Comparison of ENCODE assay signal across 7 cellular contexts in the genomic region with DNA sequence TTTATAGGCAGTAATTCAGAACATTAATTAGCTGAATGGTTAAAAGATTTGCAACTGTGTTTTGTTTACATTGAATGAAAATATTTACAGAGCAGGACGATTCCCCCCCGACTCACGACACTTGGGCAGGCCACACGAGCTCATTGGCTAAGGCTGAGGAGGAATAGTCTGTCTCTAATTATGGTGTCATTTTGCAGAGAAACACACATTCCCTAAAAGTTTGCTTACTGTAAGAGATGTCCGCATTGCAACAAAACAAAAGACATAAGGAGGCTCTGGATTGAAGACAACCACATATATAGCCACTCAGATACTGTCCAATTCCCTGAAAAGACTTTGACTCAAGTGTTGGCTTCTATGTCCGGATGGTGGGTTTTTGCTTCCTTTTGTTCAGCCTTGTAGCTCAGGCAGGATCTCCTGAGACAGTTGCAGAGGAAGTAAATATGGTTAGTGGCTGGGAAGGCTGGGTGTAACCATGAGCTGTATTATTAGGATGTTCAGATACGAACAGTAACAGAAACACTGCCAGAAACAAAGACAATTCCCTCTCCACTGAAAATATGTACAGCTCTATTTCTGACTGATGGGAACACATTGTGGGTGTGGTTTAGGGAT.
DNase-seq lines count a peak whose midpoint lies in the region; ATAC-seq and TF ChIP-seq lines count a peak whose summit lies in the region.

No MANE protein-coding gene starts in this region.

- H2BK120ac ChIP-seq in IMR-90 (ENCODE audit: low read depth, low read length), result peak overlapping the region; percentile 28

- H3K14ac ChIP-seq in IMR-90 (replicated peaks; ENCODE audit: low read depth, low read length), result peak overlapping the region; percentile 1; the same call in 1 of the 2 replicates

- peak overlapping the region; percentile 12; the same call in 1 of the 2 replicates for H2AK5ac ChIP-seq in IMR-90 (ENCODE audit: low read depth, low read length)

- no peak for TF ChIP-seq RAD21 in IMR-90 (IDR thresholded peaks at IDR 0.05; ENCODE audit: low read length)

- H3K56ac ChIP-seq in IMR-90 (ENCODE audit: extremely low read depth, insufficient read depth, low read length), result peak overlapping the region; percentile 2; the same call in 1 of the 2 replicates

- H2BK20ac ChIP-seq in IMR-90 (ENCODE audit: low read depth, low read length), result peak overlapping the region; percentile 23

- H3K27me3 ChIP-seq in IMR-90 (ENCODE audit: control insufficient read depth, insufficient read depth, low read length) (no peaks in the 10 kb centered on the region), right cardiac atrium (ENCODE audit: control insufficient read depth, insufficient read depth) (no peaks in the 10 kb centered on the region), stomach smooth muscle (ENCODE audit: control insufficient read depth in 1 of 2, insufficient read depth in 2 of 2, low read length in 2 of 2) (no peaks in the 10 kb centered on the region)

- BruUV-seq in IMR-90 (replicated peaks; lab: Mats Ljungman, UMichigan), result no TSS peak

- in situ Hi-C loops in IMR-90 (cut with MboI; ENCODE audit: low sequenced_read_pairs), result no loop called here

- H3K36me3 ChIP-seq in IMR-90 (ENCODE audit: control insufficient read depth, insufficient read depth, low read length) (no peaks in the 10 kb centered on the region), stomach smooth muscle (ENCODE audit: control insufficient read depth in 2 of 2, insufficient read depth in 2 of 2, low read length in 2 of 2) (no peaks in the 10 kb centered on the region)

- H2AK9ac ChIP-seq in IMR-90 (replicated peaks; ENCODE audit: low read depth, low read length, poor library complexity), result no peak overlapping the region

- CTCF ChIA-PET in IMR-90 (lab: Yijun Ruan, JAX), result interaction anchor here (1.1 to 1.5 kb wide), 2 partner anchors 17 to 38 kb away, joined by 3 to 4 read pairs; no protein-coding TSS in a partner anchor
- CTCF ChIA-PET in activated CD4-positive, alpha-beta memory T cell treated with anti-CD3 and anti-CD28 coated beads, Interleukin-2, amount 10 ng/mL, durations not matched to agents 7 days and 5 days (lab: Charles Lee), result interaction anchor here (0.6 to 3.0 kb wide), 5 partner anchors 22 to 294 kb away, joined by 3 to 14 read pairs (median 5); no protein-coding TSS in a partner anchor

- no peaks in the 10 kb centered on the region for H3K9me3 Mint-ChIP-seq in activated CD4-positive, alpha-beta memory T cell treated with anti-CD3 and anti-CD28 coated beads, Interleukin-2, amount 10 ng/mL, durations not matched to agents 7 days and 5 days

- peaks cover 48 to 86% of the 10 kb centered on the region in 2 experiments for H3K79me1 ChIP-seq in IMR-90 (ENCODE audit: low read depth in 1 of 2, low read length in 2 of 2)

- dilution Hi-C loops in IMR-90 (cut with HindIII; ENCODE audit: low sequenced_read_pairs, unreplicated experiment), result no loop called here

- peak overlapping the region in 1 of 2 experiments; percentile 17; a peak in 1 of 4 replicates for H4K8ac ChIP-seq in IMR-90 (ENCODE audit: low read depth in 2 of 2, low read length in 2 of 2)

- peak overlapping the region; percentile 9; the same call in 1 of the 2 replicates for H4K91ac ChIP-seq in IMR-90 (ENCODE audit: insufficient read depth, low read depth, low read length)

- no CpG with 5 or more reads among the region's 7 CpGs for WGBS in IMR-90 (ENCODE audit: extremely low coverage in 2 of 2, insufficient read length in 1 of 2), 2 experiments
- 18% methylated on average over 7 of the region's 7 CpGs for WGBS in right cardiac atrium

- POLR2A ChIA-PET in IMR-90 (lab: Charles Lee; ENCODE audit: unreplicated experiment), result no interaction called here
- POLR2A ChIA-PET in activated CD4-positive, alpha-beta memory T cell treated with anti-CD3 and anti-CD28 coated beads, Interleukin-2, amount 10 ng/mL, durations not matched to agents 7 days and 5 days (lab: Charles Lee), result interaction anchor here (0.8 to 5.0 kb wide), 10 partner anchors 23 to 211 kb away, joined by 3 to 69 read pairs (median 12); no protein-coding TSS in a partner anchor

- peak overlapping the region; percentile 58; the same call in 1 of the 2 replicates for H3K27ac ChIP-seq in IMR-90 (ENCODE audit: insufficient read depth, low read length)
- H3K27ac ChIP-seq in right cardiac atrium (ENCODE audit: low read length), result peak overlapping the region; percentile 68
- peak overlapping the region; percentile 56 for H3K27ac ChIP-seq in stomach smooth muscle (ENCODE audit: low read length)

- H4K5ac ChIP-seq in IMR-90 (ENCODE audit: low read depth, low read length), result peak overlapping the region; percentile 42

- peaks cover 7% of the 10 kb centered on the region; the same call in 1 of the 2 replicates for H4K20me1 ChIP-seq in IMR-90 (ENCODE audit: insufficient read depth, low read length)

- peak overlapping the region; percentile 63; the same call in 1 of the 2 replicates for H3K4me2 ChIP-seq in IMR-90 (ENCODE audit: low read depth, low read length)

- no peak for TF ChIP-seq POLR2A in IMR-90 (IDR thresholded peaks at IDR 0.05; ENCODE audit: low read depth, low read length)

- H2BK5ac ChIP-seq in IMR-90 (ENCODE audit: low read depth, low read length, poor library complexity, severe bottlenecking), result peak overlapping the region; percentile 50

- intact Hi-C loops in IMR-90 (cut with micrococcal nuclease), result loop anchor here (10.0 kb wide), 1 partner anchor 210 kb away; no protein-coding TSS in a partner anchor
- intact Hi-C loops in right cardiac atrium (cut with DNase I), result loop anchor here in 1 of 4 donors (10.0 kb wide), 1 partner anchor 80 kb away; no protein-coding TSS in a partner anchor

- H3K27me3 Mint-ChIP-seq in activated CD4-positive, alpha-beta memory T cell treated with anti-CD3 and anti-CD28 coated beads, Interleukin-2, amount 10 ng/mL, durations not matched to agents 7 days and 5 days, result no peaks in the 10 kb centered on the region

- H3K27ac Mint-ChIP-seq in activated CD4-positive, alpha-beta memory T cell treated with anti-CD3 and anti-CD28 coated beads, Interleukin-2, amount 10 ng/mL, durations not matched to agents 7 days and 5 days, result peak overlapping the region; percentile 90

- peak overlapping the region; percentile 49 for H3K4me3 Mint-ChIP-seq in activated CD4-positive, alpha-beta memory T cell treated with anti-CD3 and anti-CD28 coated beads, Interleukin-2, amount 10 ng/mL, durations not matched to agents 7 days and 5 days

- ATAC-seq in IMR-90 (ENCODE audit: low read depth) (peak; percentile 34), right cardiac atrium (peak; percentile 51 to 73), GM21825 (IDR thresholded peaks at IDR 0.05; ENCODE audit: unreplicated experiment) (no peak), HG03280 (IDR thresholded peaks at IDR 0.05; ENCODE audit: unreplicated experiment) (no peak)

- no peak for TF ChIP-seq CTCF in IMR-90 (conservative IDR thresholded peaks at IDR 0.05; ENCODE audit: low read depth, low read length)

- H3K4me3 ChIP-seq in IMR-90 (ENCODE audit: insufficient read depth, low read depth, low read length) (no peak overlapping the region), right cardiac atrium (ENCODE audit: low read length) (peak overlapping the region; percentile 63), stomach smooth muscle (ENCODE audit: low read length in 2 of 2) (peak overlapping the region; percentile 10 to 88)

- peak overlapping the region; percentile 71 for H3K18ac ChIP-seq in IMR-90 (ENCODE audit: low read depth, low read length)

- H3K4me1 ChIP-seq in IMR-90 (ENCODE audit: control insufficient read depth, insufficient read depth, low read length) (peaks cover 23% of the 10 kb centered on the region), right cardiac atrium (ENCODE audit: control insufficient read depth, insufficient read depth, low read length) (peaks cover 10% of the 10 kb centered on the region), stomach smooth muscle (ENCODE audit: control insufficient read depth, insufficient read depth, low read length) (peaks cover 13% of the 10 kb centered on the region)

- H3K9ac ChIP-seq in IMR-90 (ENCODE audit: low read depth, low read length) (no peak overlapping the region), stomach smooth muscle (ENCODE audit: low read length in 2 of 2) (no peak overlapping the region)

- peaks cover 43% of the 10 kb centered on the region for H3K36me3 Mint-ChIP-seq in activated CD4-positive, alpha-beta memory T cell treated with anti-CD3 and anti-CD28 coated beads, Interleukin-2, amount 10 ng/mL, durations not matched to agents 7 days and 5 days (ENCODE audit: low read depth)

- peak overlapping the region; percentile 2; the same call in 1 of the 2 replicates for H3K23ac ChIP-seq in IMR-90 (ENCODE audit: low read depth, low read length)

- no peak overlapping the region for H2AFZ ChIP-seq in IMR-90 (replicated peaks; ENCODE audit: low read length, poor library complexity)

- DNase-seq in IMR-90 (no peak), right cardiac atrium (no peak), NCI-H146 (lab: John Stamatoyannopoulos, UW) (no peak)
- DNase-seq in activated CD4-positive, alpha-beta memory T cell treated with anti-CD3 and anti-CD28 coated beads, Interleukin-2, amount 10 ng/mL, durations not matched to agents 7 days and 5 days, result peak; percentile 26

- H2BK15ac ChIP-seq in IMR-90 (ENCODE audit: low read depth, low read length), result peak overlapping the region; percentile 0; the same call in 1 of the 3 replicates

- H3K4ac ChIP-seq in IMR-90 (ENCODE audit: low read depth, low read length), result peak overlapping the region; percentile 3; the same call in 1 of the 2 replicates

- no peaks in the 10 kb centered on the region for H3K9me3 ChIP-seq in IMR-90 (ENCODE audit: control insufficient read depth, insufficient read depth, low read length)
- H3K9me3 ChIP-seq in right cardiac atrium (ENCODE audit: control insufficient read depth, low read length), result no peaks in the 10 kb centered on the region
- H3K9me3 ChIP-seq in stomach smooth muscle (ENCODE audit: control insufficient read depth in 2 of 2, low read length in 2 of 2), result no peaks in the 10 kb centered on the region

- peaks cover 70% of the 10 kb centered on the region for H3K4me1 Mint-ChIP-seq in activated CD4-positive, alpha-beta memory T cell treated with anti-CD3 and anti-CD28 coated beads, Interleukin-2, amount 10 ng/mL, durations not matched to agents 7 days and 5 days

- peaks cover 18% of the 10 kb centered on the region for H3K9me1 ChIP-seq in IMR-90 (ENCODE audit: insufficient read depth, low read length)

TF ChIP-seq in IMR-90, 13 proteins besides CTCF, POLR2A, EP300 and RAD21 (continues in another document):
- no peak for TF ChIP-seq MAZ (IDR thresholded peaks at IDR 0.05; ENCODE audit: borderline replicate concordance, low read depth, low read length)
- TF ChIP-seq RCOR1 (IDR thresholded peaks at IDR 0.05; ENCODE audit: insufficient replicate concordance, low read length), result no peak
- TF ChIP-seq, protein P1, sequence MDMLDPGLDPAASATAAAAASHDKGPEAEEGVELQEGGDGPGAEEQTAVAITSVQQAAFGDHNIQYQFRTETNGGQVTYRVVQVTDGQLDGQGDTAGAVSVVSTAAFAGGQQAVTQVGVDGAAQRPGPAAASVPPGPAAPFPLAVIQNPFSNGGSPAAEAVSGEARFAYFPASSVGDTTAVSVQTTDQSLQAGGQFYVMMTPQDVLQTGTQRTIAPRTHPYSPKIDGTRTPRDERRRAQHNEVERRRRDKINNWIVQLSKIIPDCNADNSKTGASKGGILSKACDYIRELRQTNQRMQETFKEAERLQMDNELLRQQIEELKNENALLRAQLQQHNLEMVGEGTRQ (IDR thresholded peaks at IDR 0.05; ENCODE audit: low read depth, low read length), result no peak
- no peak for TF ChIP-seq SMC3 (IDR thresholded peaks at IDR 0.05; ENCODE audit: low read depth, low read length)

Comparison
In these comparisons a context has a peak if more than half of its experiments do, and no peak if none do; other contexts are left out.
1. ATAC-seq: peak in IMR-90 (single experiment) and right cardiac atrium (2 of 2); none in GM21825 (single experiment) and HG03280 (single experiment).
2. Peak in every context shown above with its lines, with median percentiles within 50 percentile points of each other: H3K27ac ChIP-seq.